Comparison of ENCODE assay signal across 14 cellular contexts in the genomic region with DNA sequence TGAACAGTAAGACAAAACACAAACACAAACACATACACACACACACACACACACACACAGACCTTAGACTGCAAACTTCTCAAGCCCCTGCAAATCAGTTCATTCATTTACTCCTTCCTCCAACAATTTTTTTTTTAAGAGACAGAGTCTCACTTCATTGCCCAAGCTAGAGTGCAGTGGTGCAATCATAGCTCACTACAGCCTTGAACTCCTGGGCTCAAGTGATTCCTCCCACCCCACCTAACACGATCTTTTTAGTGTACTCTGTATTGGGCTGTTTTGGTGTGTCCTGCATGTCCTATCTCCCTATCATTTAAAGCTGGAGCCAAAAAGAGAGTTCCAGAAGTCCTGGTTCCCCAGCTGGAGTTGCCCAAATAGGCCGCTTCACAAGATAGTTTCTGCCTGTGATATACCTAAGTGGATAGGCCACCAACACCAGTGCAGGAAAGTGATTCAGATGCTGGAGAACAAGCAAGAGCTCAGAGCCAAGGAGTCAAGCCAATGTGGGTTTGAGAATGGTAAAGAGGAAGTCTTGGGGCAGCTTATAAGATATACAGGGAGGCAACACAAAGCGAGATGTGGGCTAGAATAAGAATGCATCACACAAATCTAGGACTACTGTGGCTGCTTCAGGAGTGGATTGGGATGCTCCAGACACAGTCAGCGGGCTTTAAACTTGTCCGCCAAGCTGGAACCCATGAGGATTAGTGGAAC.
DNase-seq lines count a peak whose midpoint lies in the region; ATAC-seq and TF ChIP-seq lines count a peak whose summit lies in the region.
"Had no signal": no experiment of that assay in that cellular context is flagged by ENCODE, and none has a peak within 500 bp of the region (broad histone marks: within the 10 kb centered on the region; RNA-seq: fewer than 3 reads in every experiment).

No MANE protein-coding gene starts in this region.

- peaks cover 19% of the 10 kb centered on the region for H3K4me1 Mint-ChIP-seq in nephron progenitor cell
- no peaks in the 10 kb centered on the region for H3K4me1 Mint-ChIP-seq in activated T-helper 17 cell treated with anti-CD3 and anti-CD28 coated beads, Interleukin-2, amount 50 U/mL, for 72 hours

- no peaks in the 10 kb centered on the region for H3K27me3 ChIP-seq in WERI-Rb-1 (ENCODE audit: insufficient read depth, low read depth, severe bottlenecking)
- H3K27me3 ChIP-seq: neutrophil had no signal

- H3K27ac ChIP-seq in WERI-Rb-1, result no peak overlapping the region
- H3K27ac ChIP-seq: HL-60, neutrophil had no signal

- DNase-seq in nephron progenitor cell, result no peak
- no peak for DNase-seq in WERI-Rb-1
- no peak for DNase-seq in stimulated activated CD4-positive, alpha-beta T cell treated with anti-CD3 and anti-CD28 coated beads, Interleukin-2, amount 100 ng/mL, for 48 hours
- no peak for DNase-seq in NCI-H1105 treated with DMSO at 0.1 percent for 48 hours (lab: John Stamatoyannopoulos, UW)
- DNase-seq: activated T-cell treated with anti-CD3 and anti-CD28 coated beads for 4 hours, dermis blood vessel endothelial cell, NCI-H187 treated with DMSO at 0.1 percent for 48 hours had no signal

- H3K9me3 Mint-ChIP-seq in nephron progenitor cell, result no peaks in the 10 kb centered on the region
- H3K9me3 Mint-ChIP-seq in activated T-helper 17 cell treated with anti-CD3 and anti-CD28 coated beads, Interleukin-2, amount 50 U/mL, for 72 hours, result no peaks in the 10 kb centered on the region

- ATAC-seq in GM19043 (IDR thresholded peaks at IDR 0.05; ENCODE audit: low read depth, unreplicated experiment) (peak; percentile 31), HG02642 (IDR thresholded peaks at IDR 0.05; ENCODE audit: poor library complexity, unreplicated experiment) (peak; percentile 37), HG03521 (IDR thresholded peaks at IDR 0.05; ENCODE audit: unreplicated experiment) (peak; percentile 17)
- ATAC-seq in activated T-helper 17 cell treated with anti-CD3 and anti-CD28 coated beads, Interleukin-2, amount 50 U/mL, for 72 hours (replicated peaks), result no peak
- ATAC-seq: SK-N-SH treated with all-trans-retinoic acid at 6 μM for 48 hours had no signal

- no peak overlapping the region for H3K4me3 Mint-ChIP-seq in nephron progenitor cell
- H3K4me3 Mint-ChIP-seq in activated T-helper 17 cell treated with anti-CD3 and anti-CD28 coated beads, Interleukin-2, amount 50 U/mL, for 72 hours, result no peak overlapping the region

- H3K36me3 Mint-ChIP-seq in nephron progenitor cell (ENCODE audit: low read depth), result no peaks in the 10 kb centered on the region
- no peaks in the 10 kb centered on the region for H3K36me3 Mint-ChIP-seq in activated T-helper 17 cell treated with anti-CD3 and anti-CD28 coated beads, Interleukin-2, amount 50 U/mL, for 72 hours (ENCODE audit: low read depth)

- no peak for TF ChIP-seq CTCF in nephron progenitor cell (IDR thresholded peaks at IDR 0.05)
- no peak for TF ChIP-seq CTCF in WERI-Rb-1 (IDR thresholded peaks at IDR 0.05; ENCODE audit: low read depth, low read length)

- H3K27me3 Mint-ChIP-seq in nephron progenitor cell (ENCODE audit: low read depth, poor library complexity), result peaks cover 25% of the 10 kb centered on the region
- H3K27me3 Mint-ChIP-seq in activated T-helper 17 cell treated with anti-CD3 and anti-CD28 coated beads, Interleukin-2, amount 50 U/mL, for 72 hours, result peaks cover 3% of the 10 kb centered on the region

- no peak overlapping the region for H3K4me3 ChIP-seq in WERI-Rb-1 (ENCODE audit: low read depth, low read length)

- H3K36me3 ChIP-seq in WERI-Rb-1, result no peaks in the 10 kb centered on the region
- H3K36me3 ChIP-seq: neutrophil had no signal

- H3K27ac Mint-ChIP-seq in nephron progenitor cell, result peak overlapping the region; percentile 7
- no peak overlapping the region for H3K27ac Mint-ChIP-seq in activated T-helper 17 cell treated with anti-CD3 and anti-CD28 coated beads, Interleukin-2, amount 50 U/mL, for 72 hours

- no peaks in the 10 kb centered on the region for H3K9me3 ChIP-seq in WERI-Rb-1 (ENCODE audit: severe bottlenecking)
- H3K9me3 ChIP-seq: neutrophil had no signal
